ENCODE assay signal across 9 cellular contexts in the genomic region with DNA sequence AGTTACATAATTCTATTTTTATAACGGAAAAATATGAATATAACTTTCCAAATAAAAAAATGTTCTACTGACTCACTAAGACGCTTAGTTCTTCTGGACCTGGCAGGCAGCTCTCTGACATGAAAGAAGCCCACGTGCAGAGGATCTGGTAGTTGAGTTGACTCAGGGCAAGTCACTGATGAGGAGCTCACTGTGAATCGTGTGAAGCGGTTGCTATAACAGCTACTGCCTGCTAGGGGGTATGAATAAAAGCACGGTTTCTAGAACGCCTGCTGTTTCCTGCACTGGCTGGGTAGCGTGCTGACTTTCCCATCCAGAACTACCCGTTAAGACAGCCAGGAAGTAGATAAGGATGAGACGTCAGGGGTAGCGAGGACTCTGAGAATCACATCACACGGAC. TPM values are rescaled to one million over a fixed set of nuclear protein-coding genes. Genes with fewer than 3 reads are reported as not detected.
DNase-seq lines count a peak whose midpoint lies in the region; ATAC-seq lines count a peak whose summit lies in the region.
"Had no signal": no experiment of that assay in that cellular context is flagged by ENCODE, and none has a peak within 500 bp of the region (broad histone marks: within the 10 kb centered on the region; RNA-seq: fewer than 3 reads in every experiment).

No MANE protein-coding gene starts in this region.

- H3K14ac ChIP-seq in trophoblast cell (ENCODE audit: low read length): no peak overlapping the region

- no peak overlapping the region for H3K4ac ChIP-seq in trophoblast cell (ENCODE audit: low read depth, low read length)

- H2BK12ac ChIP-seq in trophoblast cell (ENCODE audit: low read length): no peak overlapping the region

- no peaks in the 10 kb centered on the region for H3K79me2 ChIP-seq in trophoblast cell (ENCODE audit: control insufficient read depth, insufficient read depth, low read length, poor library complexity)

- no peak overlapping the region for H4K91ac ChIP-seq in trophoblast cell (ENCODE audit: low read depth, low read length)

- H3K36me3 ChIP-seq in aorta (ENCODE audit: control insufficient read depth in 1 of 2, insufficient read depth in 2 of 2, low read length in 1 of 2) (no peaks in the 10 kb centered on the region), trophoblast cell (ENCODE audit: control insufficient read depth in 1 of 2, insufficient read depth in 2 of 2, low read length in 2 of 2) (no peaks in the 10 kb centered on the region)
- H3K36me3 ChIP-seq: tibial nerve had no signal

- H3K27me3 ChIP-seq in aorta (ENCODE audit: control insufficient read depth in 1 of 2, insufficient read depth in 2 of 2, low read length in 1 of 2): no peaks in the 10 kb centered on the region
- H3K27me3 ChIP-seq in trophoblast cell (ENCODE audit: insufficient read depth, low read length): no peaks in the 10 kb centered on the region
- H3K27me3 ChIP-seq: tibial nerve had no signal

- no peak overlapping the region for H2BK120ac ChIP-seq in trophoblast cell (ENCODE audit: insufficient read depth, low read length, poor library complexity)

- intact Hi-C loops in Right ventricle myocardium inferior (cut with DNase I): no loop called here
- intact Hi-C loops in cardiac septum (cut with DNase I): no loop called here
- intact Hi-C loops in aorta (cut with DNase I): no loop called here

- H3K9ac ChIP-seq in trophoblast cell (ENCODE audit: low read length): no peak overlapping the region

- no peak overlapping the region for H3K23ac ChIP-seq in trophoblast cell (ENCODE audit: low read length)

- no peak overlapping the region for H2AK5ac ChIP-seq in trophoblast cell (ENCODE audit: low read length)

- H3K4me1 ChIP-seq in aorta (ENCODE audit: control insufficient read depth in 1 of 2, insufficient read depth in 2 of 2, low read length in 2 of 2): no peaks in the 10 kb centered on the region
- no peaks in the 10 kb centered on the region for H3K4me1 ChIP-seq in trophoblast cell (ENCODE audit: control insufficient read depth in 1 of 2, insufficient read depth in 2 of 2, low read length in 2 of 2)

- 16% methylated on average over 12 of the region's 12 CpGs for WGBS in aorta, 2 donors
- WGBS in trophoblast cell (ENCODE audit: extremely low coverage, insufficient coverage, insufficient read length): no CpG with 5 or more reads among the region's 12 CpGs

- ATAC-seq in Right ventricle myocardium inferior (peak; percentile 75), aorta (ENCODE audit: low FRiP score) (peak; percentile 57), GM18520 (IDR thresholded peaks at IDR 0.05; ENCODE audit: unreplicated experiment) (no peak)

- no peak for DNase-seq in Right ventricle myocardium inferior (ENCODE audit: missing footprints)
- DNase-seq in cardiac septum (ENCODE audit: low spot score): no peak
- DNase-seq in activated naive CD8-positive, alpha-beta T cell treated with anti-CD3 and anti-CD28 coated beads, Interleukin-2, amount 50 U/mL, for 16 hours (ENCODE audit: low read depth, low spot score): peak; percentile 21
- peak; percentile 66 for DNase-seq in islet precursor cell
- no peak for DNase-seq in aorta
- no peak for DNase-seq in NCI-H1436 (lab: John Stamatoyannopoulos, UW)
- no peak for DNase-seq in trophoblast cell

- no peaks in the 10 kb centered on the region for H3K9me3 ChIP-seq in aorta (ENCODE audit: control insufficient read depth, low read length)
- peaks cover 8% of the 10 kb centered on the region for H3K9me3 ChIP-seq in trophoblast cell (ENCODE audit: insufficient read depth, low read depth, low read length)
- H3K9me3 ChIP-seq: tibial nerve had no signal

- H3K27ac ChIP-seq in aorta (ENCODE audit: low read depth in 1 of 2, low read length in 2 of 2): no peak overlapping the region
- no peak overlapping the region for H3K27ac ChIP-seq in trophoblast cell (ENCODE audit: low read depth, low read length)
- H3K27ac ChIP-seq: tibial nerve had no signal

- H3K79me1 ChIP-seq in trophoblast cell (ENCODE audit: low read length): no peaks in the 10 kb centered on the region

- H4K12ac ChIP-seq in trophoblast cell (ENCODE audit: low read depth, low read length): no peak overlapping the region

- no peak overlapping the region for H4K8ac ChIP-seq in trophoblast cell (ENCODE audit: low read depth, low read length)

- H3K4me2 ChIP-seq in trophoblast cell (ENCODE audit: low read length): no peak overlapping the region

- H3K4me3 ChIP-seq in aorta (ENCODE audit: low read length in 2 of 2) (no peak overlapping the region), trophoblast cell (ENCODE audit: low read depth, low read length) (no peak overlapping the region)
- H3K4me3 ChIP-seq: tibial nerve had no signal

- no peak overlapping the region for H2BK5ac ChIP-seq in trophoblast cell (ENCODE audit: low read depth, low read length, poor library complexity)

- no peak overlapping the region for H2AFZ ChIP-seq in trophoblast cell (ENCODE audit: insufficient read depth, low read length, poor library complexity)

- H3K18ac ChIP-seq in trophoblast cell (ENCODE audit: low read length): no peak overlapping the region

RNA-seq across cellular contexts. Expression of gene WASF3, which starts 54.7 kb away (rescaled TPM):
- total RNA-seq in Right ventricle myocardium inferior: 9.9 TPM
- total RNA-seq in cardiac septum: 7.4 TPM
- 10 to 100 TPM; 24.9 to 27.1 TPM for total RNA-seq in aorta
- 10 to 100 TPM in 1 of 2 donors, 1 to 10 TPM in 1; 5.4 to 10.3 TPM for polyA plus RNA-seq in aorta
- polyA plus RNA-seq in trophoblast cell (2013): 3.3 and 3.6 TPM in 2 replicates

Comparison
In these comparisons a context has a peak if more than half of its experiments do, and no peak if none do; other contexts are left out.
1. DNase-seq: peak in activated naive CD8-positive, alpha-beta T cell treated with anti-CD3 and anti-CD28 coated beads, Interleukin-2, amount 50 U/mL, for 16 hours (single experiment) and islet precursor cell (single experiment); none in Right ventricle myocardium inferior (single experiment), cardiac septum (single experiment), aorta (0 of 2), NCI-H1436 (single experiment) and trophoblast cell (0 of 2).